In the genomic region with DNA sequence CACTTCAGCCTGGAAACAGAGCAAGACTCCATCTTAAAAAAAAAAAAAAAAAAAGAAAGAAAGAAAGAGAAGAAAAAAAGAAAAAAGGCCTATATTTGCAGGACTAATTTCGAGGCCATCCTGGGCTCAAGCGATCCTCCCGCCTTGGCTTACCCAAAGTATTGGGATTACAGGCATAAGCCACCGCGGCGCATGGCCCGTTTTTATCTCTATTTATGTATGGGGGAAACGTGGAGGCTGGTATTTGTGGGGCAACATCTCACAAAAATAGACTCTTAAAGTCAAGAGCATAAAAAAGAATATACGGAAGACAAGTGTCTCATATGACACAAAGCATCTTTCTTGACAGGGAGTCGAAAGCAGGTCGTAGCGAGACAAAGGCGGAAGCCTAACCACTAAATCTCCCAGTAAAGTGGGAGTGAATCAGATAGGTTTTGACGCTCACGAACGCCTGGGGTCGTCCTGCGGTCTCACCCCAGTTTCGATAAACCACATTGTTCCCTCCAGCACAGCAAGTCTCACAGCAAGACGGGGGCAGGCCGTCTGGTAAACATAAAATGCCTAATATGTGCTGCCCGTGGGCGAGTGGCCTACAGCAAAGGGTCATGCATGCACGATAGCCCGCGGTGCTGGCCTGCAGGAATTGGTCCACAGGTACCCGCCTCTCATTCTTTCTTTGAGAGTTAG, we compare ENCODE assay signal across 8 cellular contexts. TPM values are rescaled to one million over a fixed set of nuclear protein-coding genes. Genes with fewer than 3 reads are reported as not detected.
A peak's percentile ranks its signal among the peaks of the same experiment; 100 is the strongest.
DNase-seq lines count a peak whose midpoint lies in the region; ATAC-seq and TF ChIP-seq lines count a peak whose summit lies in the region.

No MANE protein-coding gene starts in this region.

- CTCF ChIA-PET in activated CD4-positive, alpha-beta memory T cell treated with anti-CD3 and anti-CD28 coated beads for 36 hours (lab: Charles Lee): interaction anchor here (1.5 to 2.8 kb wide), 3 partner anchors 14 to 32 kb away, joined by 9 to 16 read pairs (median 10); no protein-coding TSS in a partner anchor

- H3K9ac ChIP-seq in HUES6 (ENCODE audit: low read length): no peak overlapping the region

- POLR2A ChIA-PET in activated CD4-positive, alpha-beta memory T cell treated with anti-CD3 and anti-CD28 coated beads for 36 hours (lab: Charles Lee): interaction anchor here (1.5 to 7.1 kb wide), 5 partner anchors 13 to 32 kb away, joined by 8 to 100 read pairs (median 22); partner anchors contain the start of gene RACK1

- peak; percentile 72 for DNase-seq in activated CD4-positive, alpha-beta memory T cell treated with anti-CD3 and anti-CD28 coated beads for 36 hours
- DNase-seq in glutamatergic neuron: no peak

- peaks cover 57% of the 10 kb centered on the region for H3K4me1 Mint-ChIP-seq in activated CD4-positive, alpha-beta memory T cell treated with anti-CD3 and anti-CD28 coated beads for 36 hours (ENCODE audit: low read depth)
- peaks cover 10% of the 10 kb centered on the region for H3K4me1 Mint-ChIP-seq in glutamatergic neuron (ENCODE audit: low read depth, unreplicated experiment)
- H3K4me1 Mint-ChIP-seq in stimulated activated memory B cell treated with anti-CD40 and anti-IgM and Interleukin-4, amounts not matched to agents 10 μg/mL and 1 μg/mL and 100 μg/mL, for 72 hours: peaks cover 62% of the 10 kb centered on the region

- peaks cover 5% of the 10 kb centered on the region for H3K27me3 ChIP-seq in HUES6 (ENCODE audit: control insufficient read depth, insufficient read depth, low read length)

- H3K27ac ChIP-seq in HUES6 (ENCODE audit: low read depth, low read length): no peak overlapping the region

- peak overlapping the region; percentile 83 for H3K4me3 ChIP-seq in HUES6 (ENCODE audit: low read depth, low read length)

- H3K9me3 ChIP-seq in HUES6 (ENCODE audit: control insufficient read depth, insufficient read depth, low read depth, low read length): no peaks in the 10 kb centered on the region

- H3K36me3 ChIP-seq in HUES6 (ENCODE audit: control insufficient read depth, insufficient read depth, low read length): peaks cover 8% of the 10 kb centered on the region; the same call in 1 of the 2 replicates

- peaks cover 9% of the 10 kb centered on the region; the same call in 1 of the 2 replicates for H3K4me1 ChIP-seq in HUES6 (ENCODE audit: control insufficient read depth, insufficient read depth, low read length)

- TF ChIP-seq CTCF in glutamatergic neuron (IDR thresholded peaks at IDR 0.05; ENCODE audit: partially characterized antibody, unreplicated experiment): no peak

- peak overlapping the region; percentile 98 for H3K27ac Mint-ChIP-seq in activated CD4-positive, alpha-beta memory T cell treated with anti-CD3 and anti-CD28 coated beads for 36 hours
- H3K27ac Mint-ChIP-seq in glutamatergic neuron (ENCODE audit: unreplicated experiment): peak overlapping the region; percentile 17
- H3K27ac Mint-ChIP-seq in stimulated activated memory B cell treated with anti-CD40 and anti-IgM and Interleukin-4, amounts not matched to agents 10 μg/mL and 1 μg/mL and 100 μg/mL, for 72 hours: peak overlapping the region; percentile 86

- H3K9me3 Mint-ChIP-seq in activated CD4-positive, alpha-beta memory T cell treated with anti-CD3 and anti-CD28 coated beads for 36 hours: no peaks in the 10 kb centered on the region
- peaks cover 35% of the 10 kb centered on the region for H3K9me3 Mint-ChIP-seq in glutamatergic neuron (ENCODE audit: unreplicated experiment)
- peaks cover 3% of the 10 kb centered on the region for H3K9me3 Mint-ChIP-seq in stimulated activated memory B cell treated with anti-CD40 and anti-IgM and Interleukin-4, amounts not matched to agents 10 μg/mL and 1 μg/mL and 100 μg/mL, for 72 hours

- H3K27me3 Mint-ChIP-seq in activated CD4-positive, alpha-beta memory T cell treated with anti-CD3 and anti-CD28 coated beads for 36 hours: peaks cover 9% of the 10 kb centered on the region
- H3K27me3 Mint-ChIP-seq in glutamatergic neuron (ENCODE audit: unreplicated experiment): peaks cover 47% of the 10 kb centered on the region
- no peaks in the 10 kb centered on the region for H3K27me3 Mint-ChIP-seq in stimulated activated memory B cell treated with anti-CD40 and anti-IgM and Interleukin-4, amounts not matched to agents 10 μg/mL and 1 μg/mL and 100 μg/mL, for 72 hours

- intact Hi-C loops in activated CD4-positive, alpha-beta memory T cell treated with anti-CD3 and anti-CD28 coated beads for 36 hours (cut with micrococcal nuclease): loop anchor here (5.0 kb wide), 1 partner anchor 1524 kb away; the partner anchor contains the start of gene CANX

- H3K4me3 Mint-ChIP-seq in activated CD4-positive, alpha-beta memory T cell treated with anti-CD3 and anti-CD28 coated beads for 36 hours: peak overlapping the region; percentile 98
- peak overlapping the region; percentile 99 for H3K4me3 Mint-ChIP-seq in glutamatergic neuron (ENCODE audit: unreplicated experiment)
- H3K4me3 Mint-ChIP-seq in stimulated activated memory B cell treated with anti-CD40 and anti-IgM and Interleukin-4, amounts not matched to agents 10 μg/mL and 1 μg/mL and 100 μg/mL, for 72 hours: peak overlapping the region; percentile 88

- peaks cover 10% of the 10 kb centered on the region for H3K36me3 Mint-ChIP-seq in activated CD4-positive, alpha-beta memory T cell treated with anti-CD3 and anti-CD28 coated beads for 36 hours
- peaks cover 6% of the 10 kb centered on the region for H3K36me3 Mint-ChIP-seq in glutamatergic neuron (ENCODE audit: unreplicated experiment)
- no peaks in the 10 kb centered on the region for H3K36me3 Mint-ChIP-seq in stimulated activated memory B cell treated with anti-CD40 and anti-IgM and Interleukin-4, amounts not matched to agents 10 μg/mL and 1 μg/mL and 100 μg/mL, for 72 hours

- no peak for ATAC-seq in stimulated activated memory B cell treated with anti-CD40 and anti-IgM and Interleukin-4, amounts not matched to agents 10 μg/mL and 1 μg/mL and 100 μg/mL, for 72 hours
- no peak for ATAC-seq in HG02840 (IDR thresholded peaks at IDR 0.05; ENCODE audit: low FRiP score, unreplicated experiment)
- ATAC-seq in GM18511 (IDR thresholded peaks at IDR 0.05; ENCODE audit: unreplicated experiment): no peak
- no peak for ATAC-seq in GM18519 (IDR thresholded peaks at IDR 0.05; ENCODE audit: low FRiP score, unreplicated experiment)
- ATAC-seq in HG03159 (IDR thresholded peaks at IDR 0.05; ENCODE audit: unreplicated experiment): no peak

RNA-seq across cellular contexts. Expression of gene TRIM41, which starts 1.8 kb away (rescaled TPM):
- 10 to 100 TPM; 35.3 to 36.4 TPM for total RNA-seq in activated CD4-positive, alpha-beta memory T cell treated with anti-CD3 and anti-CD28 coated beads for 36 hours
- total RNA-seq in glutamatergic neuron (ENCODE audit: unreplicated experiment): 28.8 TPM

RNA-seq across cellular contexts. Expression of gene TRIM7, which starts 16.3 kb away (rescaled TPM):
- total RNA-seq in activated CD4-positive, alpha-beta memory T cell treated with anti-CD3 and anti-CD28 coated beads for 36 hours: 1 to 10 TPM; 2.9 to 3.5 TPM
- total RNA-seq in glutamatergic neuron (ENCODE audit: unreplicated experiment): 0.93 TPM

RNA-seq across cellular contexts. Expression of gene RACK1, which starts 22.5 kb away (rescaled TPM):
- 1,000 to 10,000 TPM; 2,635 to 2,697 TPM for total RNA-seq in activated CD4-positive, alpha-beta memory T cell treated with anti-CD3 and anti-CD28 coated beads for 36 hours
- 1,397 TPM for total RNA-seq in glutamatergic neuron (ENCODE audit: unreplicated experiment)

RNA-seq across cellular contexts. Expression of gene TRIM52, which starts 39.7 kb away (rescaled TPM):
- 10 to 100 TPM; 10.9 to 11.7 TPM for total RNA-seq in activated CD4-positive, alpha-beta memory T cell treated with anti-CD3 and anti-CD28 coated beads for 36 hours
- total RNA-seq in glutamatergic neuron (ENCODE audit: unreplicated experiment): 15.7 TPM

Comparison
In these comparisons a context has a peak if more than half of its experiments do, and no peak if none do; other contexts are left out.
1. H3K27ac Mint-ChIP-seq: peak in every context shown above with its lines; median percentile 98 in activated CD4-positive, alpha-beta memory T cell treated with anti-CD3 and anti-CD28 coated beads for 36 hours; 86 in stimulated activated memory B cell treated with anti-CD40 and anti-IgM and Interleukin-4, amounts not matched to agents 10 μg/mL and 1 μg/mL and 100 μg/mL, for 72 hours; 17 in glutamatergic neuron.